13 cellular contexts compared by ENCODE assay signal in genomic region chr3:80190051-80190450, GRCh38.
DNase-seq lines count a peak whose midpoint lies in the region; ATAC-seq and TF ChIP-seq lines count a peak whose summit lies in the region.
"Had no signal": no experiment of that assay in that cellular context is flagged by ENCODE, and none has a peak within 500 bp of the region (broad histone marks: within the 10 kb centered on the region; RNA-seq: fewer than 3 reads in every experiment).

No MANE protein-coding gene starts in this region.

- no peak for ATAC-seq in HCT116
- no peak for ATAC-seq in GM18907 (IDR thresholded peaks at IDR 0.05; ENCODE audit: unreplicated experiment)
- no peak for ATAC-seq in HG03039 (IDR thresholded peaks at IDR 0.05; ENCODE audit: unreplicated experiment)
- ATAC-seq in activated T-helper 17 cell treated with anti-CD3 and anti-CD28 coated beads, Interleukin-2, amount 50 U/mL, for 72 hours (replicated peaks) = no peak
- ATAC-seq: activated naive CD8-positive, alpha-beta T cell treated with anti-CD3 and anti-CD28 coated beads, Interleukin-2, amount 50 U/mL, for 24 hours; natural killer cell treated with Interleukin-12 subunit alpha and Interleukin-12 subunit beta and Interleukin-15 and Interleukin-18, amount 100 ng/mL, for 72 hours had no signal

- no peak overlapping the region for H3K4me2 ChIP-seq in HCT116 (ENCODE audit: low read length)
- H3K4me2 ChIP-seq in SK-N-SH = peak overlapping the region; percentile 39; the same call in 1 of the 2 replicates

- peak in 1 of 2 experiments; percentile 90; a peak in 2 of 4 replicates for TF ChIP-seq EP300 in SK-N-SH (IDR thresholded peaks at IDR 0.05; ENCODE audit: borderline replicate concordance in 1 of 2, low read depth in 1 of 2, low read length in 1 of 2)

- DNase-seq in HCT116 (ENCODE audit: low read depth, low spot score) (no peak), SK-N-SH (no peak), fibroblast of peridontal ligament (ENCODE audit: extremely low read depth) (peak; percentile 0), renal cortical epithelial cell (ENCODE audit: low read depth) (peak; percentile 92)
- DNase-seq in stimulated activated CD4-positive, alpha-beta T cell treated with anti-CD3 and anti-CD28 coated beads, Interleukin-4, amount 100 ng/mL, for 4 hours = no peak
- DNase-seq: activated CD4-positive, alpha-beta T cell treated with anti-CD3 and anti-CD28 coated beads, Interleukin-2, amount 50 U/mL, for 48 hours; activated naive CD8-positive, alpha-beta T cell treated with anti-CD3 and anti-CD28 coated beads, Interleukin-2, amount 50 U/mL, for 24 hours; NCI-H2171; stimulated activated CD4-positive, alpha-beta T cell treated with anti-CD3 and anti-CD28 coated beads, Interleukin-2, amount 100 ng/mL, for 48 hours had no signal

- H4K20me1 ChIP-seq in HCT116 (ENCODE audit: insufficient read depth) (no peaks in the 10 kb centered on the region), SK-N-SH (ENCODE audit: insufficient read depth) (no peaks in the 10 kb centered on the region)

- no peaks in the 10 kb centered on the region for H3K36me3 Mint-ChIP-seq in activated T-helper 17 cell treated with anti-CD3 and anti-CD28 coated beads, Interleukin-2, amount 50 U/mL, for 72 hours (ENCODE audit: low read depth)

- intact Hi-C loops in HCT116 (cut with micrococcal nuclease) = no loop called here

- H3K4me3 Mint-ChIP-seq in activated T-helper 17 cell treated with anti-CD3 and anti-CD28 coated beads, Interleukin-2, amount 50 U/mL, for 72 hours = no peak overlapping the region
- H3K4me3 Mint-ChIP-seq: activated naive CD8-positive, alpha-beta T cell treated with anti-CD3 and anti-CD28 coated beads, Interleukin-2, amount 50 U/mL, for 24 hours; natural killer cell treated with Interleukin-12 subunit alpha and Interleukin-12 subunit beta and Interleukin-15 and Interleukin-18, amount 100 ng/mL, for 72 hours had no signal

- CTCF ChIA-PET in HCT116 (lab: Charles Lee) (no interaction called here), SK-N-SH (lab: Yijun Ruan, JAX) (interaction anchor here (0.5 kb wide), 1 partner anchor 155 kb away, joined by 3 read pairs; no protein-coding TSS in a partner anchor)

- no peak overlapping the region for H3K27ac ChIP-seq in HCT116 (ENCODE audit: low read depth, low read length)
- peak overlapping the region; percentile 47 to 61 for H3K27ac ChIP-seq in SK-N-SH (ENCODE audit: low read depth in 2 of 2, low read length in 1 of 2)

- H3K9me2 ChIP-seq in HCT116 (ENCODE audit: insufficient read depth) (no peaks in the 10 kb centered on the region), SK-N-SH (no peaks in the 10 kb centered on the region)

- no peak overlapping the region for H3K27ac Mint-ChIP-seq in activated T-helper 17 cell treated with anti-CD3 and anti-CD28 coated beads, Interleukin-2, amount 50 U/mL, for 72 hours
- H3K27ac Mint-ChIP-seq: activated naive CD8-positive, alpha-beta T cell treated with anti-CD3 and anti-CD28 coated beads, Interleukin-2, amount 50 U/mL, for 24 hours; natural killer cell treated with Interleukin-12 subunit alpha and Interleukin-12 subunit beta and Interleukin-15 and Interleukin-18, amount 100 ng/mL, for 72 hours had no signal

- H3K36me3 ChIP-seq in HCT116 (ENCODE audit: control insufficient read depth in 1 of 2, insufficient read depth in 2 of 2, low read length in 2 of 2) (no peaks in the 10 kb centered on the region), SK-N-SH (replicated peaks in 1 of 2; ENCODE audit: control insufficient read depth in 1 of 2, insufficient read depth in 2 of 2, low read length in 1 of 2) (no peaks in the 10 kb centered on the region)

- H3K79me2 ChIP-seq in HCT116 (ENCODE audit: insufficient read depth, low read length) (no peaks in the 10 kb centered on the region), SK-N-SH (ENCODE audit: insufficient read depth) (no peaks in the 10 kb centered on the region)

- no peak for TF ChIP-seq POLR2A in HCT116 (IDR thresholded peaks at IDR 0.05; ENCODE audit: borderline replicate concordance, extremely low read depth, insufficient read depth, insufficient read length)

- RAD21 ChIA-PET in HCT116 (lab: Charles Lee; ENCODE audit: low non-redundant PET in 1 of 2, low total read pairs in 2 of 2, uncharacterized antibody in 2 of 2, unreplicated experiment in 2 of 2) = no interaction called here

- H3K4me1 Mint-ChIP-seq in activated T-helper 17 cell treated with anti-CD3 and anti-CD28 coated beads, Interleukin-2, amount 50 U/mL, for 72 hours = no peaks in the 10 kb centered on the region
- H3K4me1 Mint-ChIP-seq: activated naive CD8-positive, alpha-beta T cell treated with anti-CD3 and anti-CD28 coated beads, Interleukin-2, amount 50 U/mL, for 24 hours had no signal

- no TSS peak for BruUV-seq in HCT116 (replicated peaks; lab: Mats Ljungman, UMichigan)

- TF ChIP-seq CTCF in HCT116 (IDR thresholded peaks at IDR 0.05 in 2 of 3, conservative IDR thresholded peaks at IDR 0.05 in 1 of 3; ENCODE audit: borderline replicate concordance in 1 of 3, insufficient read depth in 1 of 3, low read depth in 2 of 3, low read length in 2 of 3) (no peak), SK-N-SH (IDR thresholded peaks at IDR 0.05) (no peak)

- peaks cover 4% of the 10 kb centered on the region for H3F3A ChIP-seq in SK-N-SH (replicated peaks; ENCODE audit: insufficient read depth)

- H3K27me3 Mint-ChIP-seq in activated T-helper 17 cell treated with anti-CD3 and anti-CD28 coated beads, Interleukin-2, amount 50 U/mL, for 72 hours = no peaks in the 10 kb centered on the region
- H3K27me3 Mint-ChIP-seq: activated naive CD8-positive, alpha-beta T cell treated with anti-CD3 and anti-CD28 coated beads, Interleukin-2, amount 50 U/mL, for 24 hours; natural killer cell treated with Interleukin-12 subunit alpha and Interleukin-12 subunit beta and Interleukin-15 and Interleukin-18, amount 100 ng/mL, for 72 hours had no signal

- POLR2A ChIA-PET in HCT116 (lab: Charles Lee) (no interaction called here), SK-N-SH (lab: Yijun Ruan, JAX) (no interaction called here)

- H3K4me3 ChIP-seq in HCT116 (replicated peaks in 1 of 2; ENCODE audit: low read depth in 1 of 2, low read length in 2 of 2) (no peak overlapping the region), SK-N-SH (ENCODE audit: low read depth in 2 of 2, low read length in 1 of 2) (peak overlapping the region in 1 of 2 experiments; percentile 17; a peak in 2 of 4 replicates)

- H3K27me3 ChIP-seq in HCT116 (ENCODE audit: insufficient read depth, low read length) (no peaks in the 10 kb centered on the region), SK-N-SH (ENCODE audit: insufficient read depth) (no peaks in the 10 kb centered on the region)

- H3K4me1 ChIP-seq in HCT116 (ENCODE audit: control insufficient read depth in 1 of 2, insufficient read depth in 2 of 2, low read length in 2 of 2) (no peaks in the 10 kb centered on the region), SK-N-SH (ENCODE audit: control insufficient read depth in 1 of 2, insufficient read depth in 2 of 2, low read depth in 1 of 2, low read length in 1 of 2) (peaks cover 0 to 16% of the 10 kb centered on the region in 2 experiments; a peak in 2 of 4 replicates)

- peaks cover 11 to 20% of the 10 kb centered on the region in 2 experiments; a peak in 3 of 4 replicates for H3K9me3 ChIP-seq in HCT116 (ENCODE audit: control insufficient read depth in 1 of 2, insufficient read depth in 1 of 2, low read depth in 1 of 2, low read length in 2 of 2)
- no peaks in the 10 kb centered on the region for H3K9me3 ChIP-seq in SK-N-SH

- TF ChIP-seq RAD21 in HCT116 (IDR thresholded peaks at IDR 0.05; ENCODE audit: low read depth) (no peak), SK-N-SH (IDR thresholded peaks at IDR 0.05; ENCODE audit: low read length) (no peak)

- H3K9ac ChIP-seq in HCT116 (ENCODE audit: low read length) (no peak overlapping the region), SK-N-SH (peak overlapping the region; percentile 22; the same call in 1 of the 2 replicates)

- no peak overlapping the region for H2AFZ ChIP-seq in HCT116 (ENCODE audit: low read depth, low read length, poor library complexity, severe bottlenecking)
- peak overlapping the region; percentile 44 for H2AFZ ChIP-seq in SK-N-SH (ENCODE audit: low read depth)

- WGBS in SK-N-SH (ENCODE audit: low lambda C conversion rate) = 5% methylated on average over 3 of the region's 3 CpGs

- peaks cover 22% of the 10 kb centered on the region for H3K9me3 Mint-ChIP-seq in activated T-helper 17 cell treated with anti-CD3 and anti-CD28 coated beads, Interleukin-2, amount 50 U/mL, for 72 hours

TF ChIP-seq in HCT116, 20 proteins besides CTCF, POLR2A, EP300 and RAD21:
- TF ChIP-seq TCF7L2 (IDR thresholded peaks at IDR 0.05; ENCODE audit: borderline replicate concordance, extremely low read depth, insufficient read depth, insufficient read length) = peak; percentile 36
- no peak for TF ChIP-seq SIN3A (IDR thresholded peaks at IDR 0.05; ENCODE audit: low read depth)

TF ChIP-seq in SK-N-SH, 30 proteins besides CTCF, POLR2A, EP300 and RAD21 (continues in another document):
- TF ChIP-seq SMC3 (IDR thresholded peaks at IDR 0.05; ENCODE audit: low read depth, low read length) (no peak), CHD2 (IDR thresholded peaks at IDR 0.05; ENCODE audit: low read length, partially characterized antibody) (no peak), USF2 (IDR thresholded peaks at IDR 0.05; ENCODE audit: borderline replicate concordance, low read depth, low read length) (no peak), ELF1 (IDR thresholded peaks at IDR 0.05) (0 out of 2 replicates have a peak, but pooled peaks have one; percentile 24), NFIC (IDR thresholded peaks at IDR 0.05; ENCODE audit: borderline replicate concordance) (peak; percentile 95), TCF12 (IDR thresholded peaks at IDR 0.05) (peak; percentile 85), SIN3A (IDR thresholded peaks at IDR 0.05; ENCODE audit: borderline replicate concordance, low read depth, low read length) (peak; percentile 31; the same call in 1 of the 2 replicates), JUND (IDR thresholded peaks at IDR 0.05) (peak; percentile 91)
- TF ChIP-seq, protein P1, sequence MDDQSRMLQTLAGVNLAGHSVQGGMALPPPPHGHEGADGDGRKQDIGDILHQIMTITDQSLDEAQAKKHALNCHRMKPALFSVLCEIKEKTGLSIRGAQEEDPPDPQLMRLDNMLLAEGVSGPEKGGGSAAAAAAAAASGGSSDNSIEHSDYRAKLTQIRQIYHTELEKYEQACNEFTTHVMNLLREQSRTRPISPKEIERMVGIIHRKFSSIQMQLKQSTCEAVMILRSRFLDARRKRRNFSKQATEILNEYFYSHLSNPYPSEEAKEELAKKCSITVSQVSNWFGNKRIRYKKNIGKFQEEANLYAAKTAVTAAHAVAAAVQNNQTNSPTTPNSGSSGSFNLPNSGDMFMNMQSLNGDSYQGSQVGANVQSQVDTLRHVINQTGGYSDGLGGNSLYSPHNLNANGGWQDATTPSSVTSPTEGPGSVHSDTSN (IDR thresholded peaks at IDR 0.05) = peak; percentile 98

Comparison
In these comparisons a context has a peak if more than half of its experiments do, and no peak if none do; other contexts are left out.
1. DNase-seq: peak in fibroblast of peridontal ligament (single experiment) and renal cortical epithelial cell (single experiment); none in HCT116 (single experiment), SK-N-SH (single experiment) and stimulated activated CD4-positive, alpha-beta T cell treated with anti-CD3 and anti-CD28 coated beads, Interleukin-4, amount 100 ng/mL, for 4 hours (0 of 2).
2. Of the 11 proteins assayed by ChIP-seq in both SK-N-SH and HCT116: peak only in SK-N-SH: ELF1, JUND, MAX, POLR2AphosphoS5, REST and SIN3A; only in HCT116: none; in both: none; in neither: 5.